ENCODE assay signal across 18 cellular contexts in the genomic region with DNA sequence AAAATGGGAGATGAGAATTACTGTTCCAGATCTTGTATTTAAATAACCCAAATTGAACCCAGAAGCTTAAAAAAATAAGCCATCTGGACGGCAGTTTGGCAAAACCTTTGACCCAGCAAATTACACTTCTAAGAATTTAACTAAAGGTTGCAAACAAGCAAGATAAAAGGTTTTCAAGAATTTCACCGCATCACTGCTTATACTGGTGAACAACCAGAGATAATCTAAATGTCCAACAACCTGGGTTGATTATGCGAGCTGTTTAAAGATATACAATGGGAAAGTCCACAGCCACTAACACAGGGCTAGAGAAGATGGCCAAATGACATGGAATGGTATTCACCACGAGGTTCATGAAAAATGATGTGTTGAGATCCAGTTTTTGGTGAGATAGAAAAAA.
A peak's percentile ranks its signal among the peaks of the same experiment; 100 is the strongest.
DNase-seq lines count a peak whose midpoint lies in the region; ATAC-seq, FAIRE-seq and TF ChIP-seq lines count a peak whose summit lies in the region.
"Had no signal": no experiment of that assay in that cellular context is flagged by ENCODE, and none has a peak within 500 bp of the region (broad histone marks: within the 10 kb centered on the region; RNA-seq: fewer than 3 reads in every experiment).

No MANE protein-coding gene starts in this region.

- no peaks in the 10 kb centered on the region for H3K27me3 ChIP-seq in colonic mucosa
- H3K27me3 ChIP-seq in mesendoderm (ENCODE audit: insufficient read depth, low read length, poor library complexity): no peaks in the 10 kb centered on the region
- no peaks in the 10 kb centered on the region for H3K27me3 ChIP-seq in upper lobe of left lung
- H3K27me3 ChIP-seq: BLaER1 had no signal

- H2BK120ac ChIP-seq in mesendoderm (ENCODE audit: low read depth, low read length): no peak overlapping the region

- H2AK5ac ChIP-seq in mesendoderm (ENCODE audit: low read length): no peak overlapping the region

- no peak overlapping the region for H2BK5ac ChIP-seq in mesendoderm (ENCODE audit: low read length)

- intact Hi-C loops in colonic mucosa (cut with DNase I): no loop called here

- no CpG with 5 or more reads among the region's 4 CpGs for WGBS in mesendoderm (ENCODE audit: extremely low coverage, insufficient coverage, low lambda C conversion rate)
- 82 to 83% methylated on average over 4 of the region's 4 CpGs for WGBS in upper lobe of left lung, 2 donors

- H3K23ac ChIP-seq in mesendoderm (ENCODE audit: low read length): no peak overlapping the region

- DNase-seq in H54 (ENCODE audit: insufficient read length, low spot score) (no peak), OCI-M1 (lab: John Stamatoyannopoulos, UW) (peak; percentile 81), colonic mucosa (no peak), mesendoderm (no peak), superior temporal gyrus (ENCODE audit: extremely low spot score) (no peak), coronary artery (ENCODE audit: low spot score) (no peak), upper lobe of left lung (no peak), nucleus accumbens (lab: John Stamatoyannopoulos, UW) (no peak)
- DNase-seq: 8988T; CD4-positive, alpha-beta memory T cell; DMS153; DMS79; GDM1; GOT3; IMR-90 had no signal

- H3K9me3 ChIP-seq in colonic mucosa (no peaks in the 10 kb centered on the region), upper lobe of left lung (no peaks in the 10 kb centered on the region)
- H3K9me3 ChIP-seq: BLaER1, HAP-1 had no signal

- TF ChIP-seq EP300 in upper lobe of left lung (IDR thresholded peaks at IDR 0.05): no peak

- no peak overlapping the region for H3K4me3 ChIP-seq in colonic mucosa
- no peak overlapping the region for H3K4me3 ChIP-seq in mesendoderm (ENCODE audit: low read length)
- no peak overlapping the region for H3K4me3 ChIP-seq in coronary artery
- H3K4me3 ChIP-seq in upper lobe of left lung: no peak overlapping the region
- H3K4me3 ChIP-seq: BLaER1, HAP-1 had no signal

- ATAC-seq in upper lobe of left lung (ENCODE audit: low FRiP score in 2 of 2): no peak

- H3K9ac ChIP-seq in colonic mucosa (ENCODE audit: low read depth in 2 of 2, low read length in 2 of 2) (no peak overlapping the region), mesendoderm (ENCODE audit: low read length) (no peak overlapping the region)
- H3K9ac ChIP-seq: BLaER1 had no signal

- TF ChIP-seq CTCF in colonic mucosa (IDR thresholded peaks at IDR 0.05) (no peak), coronary artery (IDR thresholded peaks at IDR 0.05) (no peak), upper lobe of left lung (IDR thresholded peaks at IDR 0.05) (no peak)

- H3K56ac ChIP-seq in mesendoderm (ENCODE audit: low read length): no peak overlapping the region

- H3K4me1 ChIP-seq in colonic mucosa (no peaks in the 10 kb centered on the region), mesendoderm (ENCODE audit: control insufficient read depth, low read depth, low read length) (peaks cover 15% of the 10 kb centered on the region), upper lobe of left lung (peaks cover 14 to 37% (median 28%) of the 10 kb centered on the region in 4 donors)

- H3K18ac ChIP-seq in mesendoderm (ENCODE audit: low read length): peak overlapping the region; percentile 39

- peak overlapping the region; percentile 17 for H4K8ac ChIP-seq in mesendoderm (ENCODE audit: low read depth, low read length)

- no peak overlapping the region for H3K4ac ChIP-seq in mesendoderm (ENCODE audit: low read depth, low read length)

- H4K5ac ChIP-seq in mesendoderm (ENCODE audit: low read length): no peak overlapping the region

- FAIRE-seq in H54 (lab: Jason Lieb, UNC): peak; percentile 30

- peaks cover 10% of the 10 kb centered on the region for H3K79me1 ChIP-seq in mesendoderm (ENCODE audit: low read length)

- no peak overlapping the region for H2BK15ac ChIP-seq in mesendoderm (replicated peaks; ENCODE audit: low read depth)

- H3K27ac ChIP-seq in colonic mucosa (peak overlapping the region; percentile 8), mesendoderm (ENCODE audit: low read depth, low read length) (no peak overlapping the region), coronary artery (no peak overlapping the region), upper lobe of left lung (no peak overlapping the region)
- H3K27ac ChIP-seq: BLaER1, HL-60 had no signal

- TF ChIP-seq POLR2A in H54 (IDR thresholded peaks at IDR 0.05; ENCODE audit: low read depth, low read length): no peak
- TF ChIP-seq POLR2A in upper lobe of left lung (IDR thresholded peaks at IDR 0.05): no peak

- no peak overlapping the region for H3K4me2 ChIP-seq in mesendoderm (ENCODE audit: low read length)
- H3K4me2 ChIP-seq: BLaER1 had no signal

- H3K36me3 ChIP-seq in colonic mucosa: no peaks in the 10 kb centered on the region
- no peaks in the 10 kb centered on the region for H3K36me3 ChIP-seq in mesendoderm (ENCODE audit: control insufficient read depth, insufficient read depth, low read length)
- H3K36me3 ChIP-seq in upper lobe of left lung: no peaks in the 10 kb centered on the region
- H3K36me3 ChIP-seq: BLaER1, HAP-1 had no signal

- peaks cover 6% of the 10 kb centered on the region for H3K79me2 ChIP-seq in mesendoderm (ENCODE audit: control insufficient read depth, insufficient read depth, low read length)
